In genomic region chrX:30533261-30533660, GRCh38 we compare ENCODE assay signal across 27 cellular contexts. TPM values are rescaled to one million over a fixed set of nuclear protein-coding genes. Genes with fewer than 3 reads are reported as not detected.
A peak's percentile ranks its signal among the peaks of the same experiment; 100 is the strongest.
DNase-seq lines count a peak whose midpoint lies in the region; ATAC-seq and TF ChIP-seq lines count a peak whose summit lies in the region.
"Had no signal": no experiment of that assay in that cellular context is flagged by ENCODE, and none has a peak within 500 bp of the region (broad histone marks: within the 10 kb centered on the region; RNA-seq: fewer than 3 reads in every experiment).

No MANE protein-coding gene starts in this region.

- BruUV-seq in mammary epithelial cell (replicated peaks; lab: Mats Ljungman, UMichigan): no TSS peak

- dilution Hi-C loops in mammary epithelial cell (cut with HindIII; ENCODE audit: low sequenced_read_pairs): no loop called here

- TF ChIP-seq CTCF in HFFc6 (IDR thresholded peaks at IDR 0.05): no peak
- TF ChIP-seq CTCF in mammary epithelial cell (conservative IDR thresholded peaks at IDR 0.05 in 1 of 2, IDR thresholded peaks at IDR 0.05 in 1 of 2; ENCODE audit: extremely low read depth in 1 of 2, insufficient read depth in 1 of 2, low read depth in 1 of 2, low read length in 2 of 2): no peak
- no peak for TF ChIP-seq CTCF in left lung (IDR thresholded peaks at IDR 0.05)

- CTCF ChIA-PET in mammary epithelial cell (lab: Charles Lee; ENCODE audit: low non-redundant PET): no interaction called here

- WGBS in mammary epithelial cell (ENCODE audit: low coverage, missing lambda C conversion rate): 19% methylated on average over 2 of the region's 2 CpGs

- H3K36me3 Mint-ChIP-seq in HFFc6 (ENCODE audit: low read depth): no peaks in the 10 kb centered on the region
- H3K36me3 Mint-ChIP-seq: brain; naive thymus-derived CD8-positive, alpha-beta T cell; T-cell had no signal

- H2AFZ ChIP-seq in mammary epithelial cell (ENCODE audit: low read depth, low read length): no peak overlapping the region

- DNase-seq in AML-193 (lab: John Stamatoyannopoulos, UW) (peak; percentile 2 to 6), HFFc6 (peak; percentile 5), mammary epithelial cell (peak; percentile 7), iris pigment epithelial cell (ENCODE audit: low read depth) (peak; percentile 46), left lung (no peak), NCI-H526 treated with DMSO at 0.1 percent for 48 hours (lab: John Stamatoyannopoulos, UW) (no peak)
- DNase-seq: activated CD4-positive, alpha-beta T cell treated with anti-CD3 and anti-CD28 coated beads for 1 hour; activated gamma-delta T cell treated with Interleukin-2 at 50 U/mL for 16 hours; activated naive CD8-positive, alpha-beta T cell treated with anti-CD3 and anti-CD28 coated beads, Interleukin-2, amount 50 U/mL, for 24 hours; heart right ventricle; naive thymus-derived CD8-positive, alpha-beta T cell; NCI-H1436; NCI-H510A; SJCRH30; spleen; stimulated activated CD4-positive, alpha-beta T cell treated with anti-CD3 and anti-CD28 coated beads, Interleukin-2, amount 100 ng/mL, for 48 hours; T-cell had no signal

- H3K36me3 ChIP-seq in mammary epithelial cell (ENCODE audit: insufficient read depth, low read length) (no peaks in the 10 kb centered on the region), left lung (no peaks in the 10 kb centered on the region)
- H3K36me3 ChIP-seq: heart right ventricle, SJCRH30, spleen, suprapubic skin had no signal

- H3K79me2 ChIP-seq in mammary epithelial cell (ENCODE audit: insufficient read depth, low read length): no peaks in the 10 kb centered on the region

- H3K27me3 Mint-ChIP-seq in HFFc6 (ENCODE audit: insufficient read depth): no peaks in the 10 kb centered on the region; the same call in 1 of the 2 replicates
- H3K27me3 Mint-ChIP-seq: activated naive CD8-positive, alpha-beta T cell treated with anti-CD3 and anti-CD28 coated beads, Interleukin-2, amount 50 U/mL, for 24 hours; brain had no signal

- no peaks in the 10 kb centered on the region; the same call in 1 of the 2 replicates for H3K9me3 Mint-ChIP-seq in HFFc6
- H3K9me3 Mint-ChIP-seq: activated naive CD8-positive, alpha-beta T cell treated with anti-CD3 and anti-CD28 coated beads, Interleukin-2, amount 50 U/mL, for 24 hours; stimulated activated effector memory CD8-positive, alpha-beta T cell treated with anti-CD3 and anti-CD28 coated beads, Interleukin-12 subunit alpha, Interleukin-12 subunit beta, amount 100 ng/mL, for 72 hours; T-cell had no signal

- no peak overlapping the region for H3K4me2 ChIP-seq in mammary epithelial cell (ENCODE audit: insufficient read depth, low read depth, low read length)
- H3K4me2 ChIP-seq: A549 had no signal

- intact Hi-C loops in mammary epithelial cell (cut with micrococcal nuclease) (no loop called here), left lung (cut with DNase I) (no loop called here)

- peaks cover 19% of the 10 kb centered on the region; the same call in 1 of the 2 replicates for H3K4me1 Mint-ChIP-seq in HFFc6 (ENCODE audit: low read depth)
- H3K4me1 Mint-ChIP-seq: activated naive CD8-positive, alpha-beta T cell treated with anti-CD3 and anti-CD28 coated beads, Interleukin-2, amount 50 U/mL, for 24 hours; brain; naive thymus-derived CD8-positive, alpha-beta T cell; stimulated activated effector memory CD8-positive, alpha-beta T cell treated with anti-CD3 and anti-CD28 coated beads, Interleukin-12 subunit alpha, Interleukin-12 subunit beta, amount 100 ng/mL, for 72 hours; T-cell had no signal

- H3K4me3 Mint-ChIP-seq in HFFc6: no peak overlapping the region
- H3K4me3 Mint-ChIP-seq: activated naive CD8-positive, alpha-beta T cell treated with anti-CD3 and anti-CD28 coated beads, Interleukin-2, amount 50 U/mL, for 24 hours; brain; naive thymus-derived CD8-positive, alpha-beta T cell; stimulated activated effector memory CD8-positive, alpha-beta T cell treated with anti-CD3 and anti-CD28 coated beads, Interleukin-12 subunit alpha, Interleukin-12 subunit beta, amount 100 ng/mL, for 72 hours; T-cell had no signal

- H3K9me3 ChIP-seq in mammary epithelial cell (replicated peaks; ENCODE audit: insufficient read depth, low read length): no peaks in the 10 kb centered on the region
- H3K9me3 ChIP-seq in left lung: no peaks in the 10 kb centered on the region
- H3K9me3 ChIP-seq: A549, heart right ventricle, SJCRH30, spleen, suprapubic skin had no signal

- H3K4me1 ChIP-seq in mammary epithelial cell (ENCODE audit: insufficient read depth, low read length) (no peaks in the 10 kb centered on the region), left lung (no peaks in the 10 kb centered on the region)
- H3K4me1 ChIP-seq: A549, heart right ventricle, SJCRH30, spleen, suprapubic skin had no signal

- H3K27me3 ChIP-seq in mammary epithelial cell (ENCODE audit: insufficient read depth, low read length) (peaks cover 2% of the 10 kb centered on the region), left lung (no peaks in the 10 kb centered on the region)
- H3K27me3 ChIP-seq: SJCRH30, spleen, suprapubic skin had no signal

- H3K9ac ChIP-seq in mammary epithelial cell (ENCODE audit: insufficient read depth, low read length): no peak overlapping the region

- no peak overlapping the region for H3K27ac ChIP-seq in mammary epithelial cell (ENCODE audit: insufficient read depth, low read depth, low read length)
- no peak overlapping the region for H3K27ac ChIP-seq in left lung
- H3K27ac ChIP-seq: A549, heart right ventricle, SJCRH30, spleen, suprapubic skin had no signal

- H3K4me3 ChIP-seq in mammary epithelial cell (replicated peaks in 1 of 3; ENCODE audit: insufficient read depth in 1 of 3, low read depth in 2 of 3, low read length in 3 of 3) (no peak overlapping the region), left lung (no peak overlapping the region)
- H3K4me3 ChIP-seq: A549, heart right ventricle, SJCRH30, spleen, suprapubic skin had no signal

- ATAC-seq in GM21360 (IDR thresholded peaks at IDR 0.05; ENCODE audit: unreplicated experiment): no peak
- ATAC-seq in left lung: no peak
- ATAC-seq in HG02623 (IDR thresholded peaks at IDR 0.05; ENCODE audit: unreplicated experiment): no peak
- ATAC-seq: A549; activated naive CD8-positive, alpha-beta T cell treated with anti-CD3 and anti-CD28 coated beads, Interleukin-2, amount 50 U/mL, for 24 hours; HCT116; heart right ventricle; naive thymus-derived CD8-positive, alpha-beta T cell; Panc1; stimulated activated effector memory CD8-positive, alpha-beta T cell treated with anti-CD3 and anti-CD28 coated beads, Interleukin-12 subunit alpha, Interleukin-12 subunit beta, amount 100 ng/mL, for 72 hours; T-cell had no signal

- in situ Hi-C loops in mammary epithelial cell (cut with MboI; ENCODE audit: low sequenced_read_pairs in 2 of 2): no loop called here

- H4K20me1 ChIP-seq in mammary epithelial cell (ENCODE audit: insufficient read depth, low read length): no peaks in the 10 kb centered on the region

- H3K27ac Mint-ChIP-seq in HFFc6: peak overlapping the region; percentile 2; the same call in 1 of the 2 replicates
- H3K27ac Mint-ChIP-seq: activated naive CD8-positive, alpha-beta T cell treated with anti-CD3 and anti-CD28 coated beads, Interleukin-2, amount 50 U/mL, for 24 hours; brain; naive thymus-derived CD8-positive, alpha-beta T cell; stimulated activated effector memory CD8-positive, alpha-beta T cell treated with anti-CD3 and anti-CD28 coated beads, Interleukin-12 subunit alpha, Interleukin-12 subunit beta, amount 100 ng/mL, for 72 hours; T-cell had no signal

RNA-seq across cellular contexts. Expression of gene TASL, which starts 44.3 kb away (rescaled TPM):
- not detected for total RNA-seq in HFFc6 (2021; fragmentation: NEBNext Ultra II Directional; extraction: Animal tissue kit (Norgen Biotek cat#: 25700))
- total RNA-seq in mammary epithelial cell: not detected
- polyA plus RNA-seq in mammary epithelial cell: not detected
- polyA minus RNA-seq in mammary epithelial cell: not detected
- total RNA-seq in left lung: 1 to 10 TPM; 3.0 to 6.2 TPM
- total RNA-seq: osteoblast, SJCRH30 had no signal
- polyA plus RNA-seq: A549, BJ had no signal

Comparison
In these comparisons a context has a peak if more than half of its experiments do, and no peak if none do; other contexts are left out.
1. DNase-seq: peak in AML-193 (2 of 2), HFFc6 (single experiment), mammary epithelial cell (single experiment) and iris pigment epithelial cell (single experiment); none in left lung (0 of 2) and NCI-H526 treated with DMSO at 0.1 percent for 48 hours (single experiment).
2. RNA of gene TASL, which starts 44.3 kb away (total RNA-seq): 3.0 to 6.2 TPM in left lung; not detected in HFFc6 and not detected in mammary epithelial cell; every median in the first group is over 4 times any median in the second.